ENCODE assay signal across 1 cellular context in genomic region chr3:147518465-147518864, GRCh38.
TF ChIP-seq lines count a peak whose summit lies in the region.

No MANE protein-coding gene starts in this region.

TF ChIP-seq in GM23338, 12 proteins besides CTCF, POLR2A, EP300 and RAD21 (continued from another document):
- TF ChIP-seq ZNF462 (CRISPR knock-in tag; IDR thresholded peaks at IDR 0.05) = no peak
- TF ChIP-seq NANOG (IDR thresholded peaks at IDR 0.05; ENCODE audit: borderline replicate concordance) = no peak
- no peak for TF ChIP-seq JUNB (IDR thresholded peaks at IDR 0.05; ENCODE audit: unreplicated experiment)
- no peak for TF ChIP-seq CREB1 (CRISPR knock-in tag; IDR thresholded peaks at IDR 0.05; ENCODE audit: low read depth)
- TF ChIP-seq EZH2 (IDR thresholded peaks at IDR 0.05; ENCODE audit: low read depth, unreplicated experiment) = no peak
- TF ChIP-seq, protein P1, sequence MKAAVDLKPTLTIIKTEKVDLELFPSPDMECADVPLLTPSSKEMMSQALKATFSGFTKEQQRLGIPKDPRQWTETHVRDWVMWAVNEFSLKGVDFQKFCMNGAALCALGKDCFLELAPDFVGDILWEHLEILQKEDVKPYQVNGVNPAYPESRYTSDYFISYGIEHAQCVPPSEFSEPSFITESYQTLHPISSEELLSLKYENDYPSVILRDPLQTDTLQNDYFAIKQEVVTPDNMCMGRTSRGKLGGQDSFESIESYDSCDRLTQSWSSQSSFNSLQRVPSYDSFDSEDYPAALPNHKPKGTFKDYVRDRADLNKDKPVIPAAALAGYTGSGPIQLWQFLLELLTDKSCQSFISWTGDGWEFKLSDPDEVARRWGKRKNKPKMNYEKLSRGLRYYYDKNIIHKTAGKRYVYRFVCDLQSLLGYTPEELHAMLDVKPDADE (IDR thresholded peaks at IDR 0.05) = no peak
